In the genomic region with DNA sequence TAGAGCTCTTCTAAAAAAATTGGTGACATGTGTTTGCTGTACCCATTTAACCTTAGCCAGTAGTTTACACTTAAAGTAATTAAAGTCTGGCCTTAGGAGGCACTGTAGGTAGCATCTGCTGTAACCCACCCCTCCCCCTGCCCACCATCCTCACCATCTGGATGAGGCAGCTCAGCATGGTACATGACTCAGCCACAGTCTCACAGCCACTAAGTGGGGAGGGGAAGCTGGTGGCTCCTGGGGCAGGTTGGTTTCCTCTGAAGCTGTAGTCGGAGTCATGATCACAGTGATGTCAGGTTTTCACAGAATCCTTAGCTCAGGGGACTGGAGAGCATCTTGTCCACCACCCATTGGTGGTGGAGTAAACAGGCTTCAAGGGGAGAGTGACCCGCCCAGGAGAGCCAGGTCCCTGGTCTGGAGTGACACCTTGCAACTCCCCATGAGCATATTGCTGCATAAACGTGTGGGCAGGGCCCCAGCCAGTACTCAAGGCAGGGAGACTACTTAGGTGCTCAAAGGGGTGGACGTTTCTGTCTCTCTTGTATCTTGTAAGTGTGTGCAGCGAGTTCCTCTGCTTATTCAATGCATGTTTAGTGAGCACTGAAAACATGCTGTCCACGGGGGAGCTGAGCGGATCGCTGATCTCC, we compare ENCODE assay signal across 8 cellular contexts.
DNase-seq lines count a peak whose midpoint lies in the region; ATAC-seq and TF ChIP-seq lines count a peak whose summit lies in the region.

No MANE protein-coding gene starts in this region.

- no peak for TF ChIP-seq CTCF in left ventricle myocardium inferior (IDR thresholded peaks at IDR 0.05; ENCODE audit: borderline replicate concordance)
- TF ChIP-seq CTCF in mesothelial cell of epicardium (IDR thresholded peaks at IDR 0.05; ENCODE audit: unreplicated experiment): no peak
- TF ChIP-seq CTCF in mucosa of descending colon (IDR thresholded peaks at IDR 0.05): no peak
- TF ChIP-seq CTCF in osteocyte (IDR thresholded peaks at IDR 0.05): no peak

- H3K9me3 Mint-ChIP-seq in mesothelial cell of epicardium (peaks cover 3% of the 10 kb centered on the region), osteocyte (ENCODE audit: unreplicated experiment) (no peaks in the 10 kb centered on the region)

- peak overlapping the region; percentile 93 for H3K27ac ChIP-seq in left ventricle myocardium inferior (replicated peaks)

- intact Hi-C loops in left ventricle myocardium inferior (cut with micrococcal nuclease): no loop called here
- intact Hi-C loops in left ventricle myocardium superior (cut with micrococcal nuclease): no loop called here
- intact Hi-C loops in mucosa of descending colon (cut with DNase I, micrococcal nuclease): no loop called here

- H3K27ac Mint-ChIP-seq in mesothelial cell of epicardium: peak overlapping the region; percentile 30
- H3K27ac Mint-ChIP-seq in osteocyte (ENCODE audit: unreplicated experiment): no peak overlapping the region

- H3K9me3 ChIP-seq in left ventricle myocardium inferior (replicated peaks) (no peaks in the 10 kb centered on the region), mucosa of descending colon (no peaks in the 10 kb centered on the region)

- H3K4me3 Mint-ChIP-seq in mesothelial cell of epicardium: no peak overlapping the region
- no peak overlapping the region for H3K4me3 Mint-ChIP-seq in osteocyte (ENCODE audit: unreplicated experiment)

- no peaks in the 10 kb centered on the region for H3K27me3 ChIP-seq in left ventricle myocardium inferior (ENCODE audit: low read depth)

- H3K4me1 Mint-ChIP-seq in mesothelial cell of epicardium (peaks cover 32% of the 10 kb centered on the region), osteocyte (ENCODE audit: unreplicated experiment) (peaks cover 7% of the 10 kb centered on the region)

- no peaks in the 10 kb centered on the region for H3K27me3 Mint-ChIP-seq in mesothelial cell of epicardium (ENCODE audit: low read depth)
- no peaks in the 10 kb centered on the region for H3K27me3 Mint-ChIP-seq in osteocyte (ENCODE audit: unreplicated experiment)

- H3K4me3 ChIP-seq in left ventricle myocardium inferior: no peak overlapping the region
- no peak overlapping the region for H3K4me3 ChIP-seq in mucosa of descending colon

- H3K4me1 ChIP-seq in left ventricle myocardium inferior (peaks cover 81% of the 10 kb centered on the region), mucosa of descending colon (ENCODE audit: low read depth) (no peaks in the 10 kb centered on the region)

- H3K36me3 Mint-ChIP-seq in mesothelial cell of epicardium: peaks cover 3% of the 10 kb centered on the region
- H3K36me3 Mint-ChIP-seq in osteocyte (ENCODE audit: unreplicated experiment): peaks cover 26% of the 10 kb centered on the region

- ATAC-seq in left ventricle myocardium superior: no peak
- ATAC-seq in mucosa of descending colon: no peak

- H3K36me3 ChIP-seq in left ventricle myocardium inferior (peaks cover 6% of the 10 kb centered on the region), mucosa of descending colon (ENCODE audit: low read depth) (no peaks in the 10 kb centered on the region)

- no peak for DNase-seq in left ventricle myocardium inferior
- DNase-seq in left ventricle myocardium superior: no peak
- DNase-seq in activated T-cell treated with anti-CD3 and anti-CD28 coated beads, Interleukin-2, amount 50 U/mL, for 48 hours: peak; percentile 62 to 76
- no peak for DNase-seq in mesothelial cell of epicardium (ENCODE audit: low spot score in 2 of 2, unreplicated experiment in 2 of 2)
- DNase-seq in mucosa of descending colon: no peak
- no peak for DNase-seq in AML-193 (lab: John Stamatoyannopoulos, UW)
- DNase-seq in NCI-H1417 treated with DMSO at 0.1 percent for 48 hours (lab: John Stamatoyannopoulos, UW): no peak
- DNase-seq in osteocyte (ENCODE audit: extremely low spot score, unreplicated experiment): no peak

Comparison
In these comparisons a context has a peak if more than half of its experiments do, and no peak if none do; other contexts are left out.
1. DNase-seq: peak in activated T-cell treated with anti-CD3 and anti-CD28 coated beads, Interleukin-2, amount 50 U/mL, for 48 hours (2 of 2); none in left ventricle myocardium inferior (single experiment), left ventricle myocardium superior (single experiment), mesothelial cell of epicardium (0 of 2), mucosa of descending colon (0 of 3), AML-193 (0 of 2), NCI-H1417 treated with DMSO at 0.1 percent for 48 hours (single experiment) and osteocyte (single experiment).